ENCODE assay signal across 12 cellular contexts in the genomic region with DNA sequence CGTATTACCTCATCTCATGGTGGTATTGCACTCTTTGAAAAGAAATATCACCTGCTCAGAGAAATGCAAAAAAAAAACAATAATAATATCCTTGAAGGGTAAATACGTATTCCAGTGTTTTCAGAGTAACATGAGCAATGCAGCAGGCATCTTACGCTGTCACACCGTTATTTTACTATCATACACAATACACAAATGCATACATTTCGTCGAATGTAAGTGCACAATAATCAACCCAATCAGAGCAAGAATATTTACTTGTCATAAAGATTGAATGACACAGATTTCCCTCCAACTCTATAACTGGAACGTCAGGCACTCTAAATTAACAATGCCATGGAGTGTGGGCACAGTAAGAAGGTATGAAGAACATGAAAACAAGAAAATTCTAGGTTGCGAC.
"Had no signal": no experiment of that assay in that cellular context is flagged by ENCODE, and none has a peak within 500 bp of the region (broad histone marks: within the 10 kb centered on the region; RNA-seq: fewer than 3 reads in every experiment).

No MANE protein-coding gene starts in this region.

- H3K9me3 ChIP-seq: stomach, suprapubic skin, tibial nerve had no signal

- DNase-seq: activated gamma-delta T cell treated with Interleukin-2 at 50 U/mL for 16 hours; activated T-cell treated with anti-CD3 and anti-CD28 coated beads, Interleukin-2, amount 50 U/mL, for 1 hour; aorta; left colon; nephron progenitor cell; small intestine; stomach had no signal

- H3K27me3 ChIP-seq: stomach, suprapubic skin, tibial nerve had no signal

- H3K4me1 ChIP-seq: stomach, suprapubic skin, tibial nerve had no signal

- H3K4me3 ChIP-seq: stomach, suprapubic skin, tibial nerve had no signal

- H3K36me3 ChIP-seq: stomach, suprapubic skin, tibial nerve had no signal

- ATAC-seq: activated naive CD4-positive, alpha-beta T cell treated with anti-CD3 and anti-CD28 coated beads, Interleukin-2, amount 50 U/mL, for 72 hours; left colon; sciatic nerve; stimulated activated memory B cell treated with anti-CD40 and anti-IgM and Interleukin-4, amounts not matched to agents 10 μg/mL and 1 μg/mL and 100 μg/mL, for 72 hours had no signal

- H3K27ac ChIP-seq: stomach, suprapubic skin, tibial nerve had no signal
